ENCODE assay signal across 16 cellular contexts in genomic region chr7:21912305-21912704, GRCh38. TPM values are rescaled to one million over a fixed set of nuclear protein-coding genes. Genes with fewer than 3 reads are reported as not detected.
DNase-seq lines count a peak whose midpoint lies in the region; ATAC-seq and TF ChIP-seq lines count a peak whose summit lies in the region.
"Had no signal": no experiment of that assay in that cellular context is flagged by ENCODE, and none has a peak within 500 bp of the region (broad histone marks: within the 10 kb centered on the region; RNA-seq: fewer than 3 reads in every experiment).

No MANE protein-coding gene starts in this region.

- H3K9me3 Mint-ChIP-seq in activated B cell treated with CpG ODN at 0.5 μM for 24 hours: no peaks in the 10 kb centered on the region
- no peaks in the 10 kb centered on the region for H3K9me3 Mint-ChIP-seq in activated naive CD4-positive, alpha-beta T cell treated with anti-CD3 and anti-CD28 coated beads for 36 hours
- H3K9me3 Mint-ChIP-seq: activated CD4-positive, alpha-beta T cell treated with anti-CD3 and anti-CD28 coated beads, Interleukin-2, amount 10 ng/mL, durations not matched to agents 7 days and 5 days; activated T-cell treated with anti-CD3 and anti-CD28 coated beads, Interleukin-2, amount 50 U/mL, for 4 hours; CD4-positive, alpha-beta T cell had no signal

- no peak overlapping the region for H3K4me3 Mint-ChIP-seq in activated B cell treated with CpG ODN at 0.5 μM for 24 hours
- no peak overlapping the region for H3K4me3 Mint-ChIP-seq in activated naive CD4-positive, alpha-beta T cell treated with anti-CD3 and anti-CD28 coated beads for 36 hours
- H3K4me3 Mint-ChIP-seq: activated CD4-positive, alpha-beta T cell treated with anti-CD3 and anti-CD28 coated beads, Interleukin-2, amount 10 ng/mL, durations not matched to agents 7 days and 5 days; activated T-cell treated with anti-CD3 and anti-CD28 coated beads, Interleukin-2, amount 50 U/mL, for 4 hours; CD4-positive, alpha-beta T cell had no signal

- H3K4me1 Mint-ChIP-seq in activated B cell treated with CpG ODN at 0.5 μM for 24 hours: peaks cover 43% of the 10 kb centered on the region
- H3K4me1 Mint-ChIP-seq in activated naive CD4-positive, alpha-beta T cell treated with anti-CD3 and anti-CD28 coated beads for 36 hours (ENCODE audit: low read depth): no peaks in the 10 kb centered on the region
- H3K4me1 Mint-ChIP-seq: activated CD4-positive, alpha-beta T cell treated with anti-CD3 and anti-CD28 coated beads, Interleukin-2, amount 10 ng/mL, durations not matched to agents 7 days and 5 days had no signal

- DNase-seq in Daoy (ENCODE audit: low read depth) (peak; percentile 17), activated B cell treated with CpG ODN at 0.5 μM for 24 hours (no peak), fibroblast of villous mesenchyme (ENCODE audit: low read depth) (peak; percentile 55), psoas muscle (peak in 1 of 2 donors; percentile 60), NCI-H2171 (lab: John Stamatoyannopoulos, UW) (no peak), DMS 273 treated with DMSO at 0.1 percent for 48 hours (lab: John Stamatoyannopoulos, UW) (no peak), NCI-H748 (lab: John Stamatoyannopoulos, UW; ENCODE audit: unreplicated experiment) (no peak)
- DNase-seq in activated naive CD4-positive, alpha-beta T cell treated with anti-CD3 and anti-CD28 coated beads for 36 hours: no peak
- DNase-seq: activated CD4-positive, alpha-beta T cell treated with anti-CD3 and anti-CD28 coated beads, Interleukin-2, amount 10 ng/mL, durations not matched to agents 7 days and 5 days; activated T-cell treated with anti-CD3 and anti-CD28 coated beads, Interleukin-2, amount 50 U/mL, for 4 hours; CD4-positive, alpha-beta T cell; NCI-H2029; NCI-H82; pancreas; SHP77 treated with DMSO at 0.1 percent for 48 hours had no signal

- H3K27me3 ChIP-seq in psoas muscle (ENCODE audit: insufficient read depth in 3 of 3, low read length in 2 of 3): no peaks in the 10 kb centered on the region
- H3K27me3 ChIP-seq: esophagus muscularis mucosa, pancreas had no signal

- H3K27ac Mint-ChIP-seq in activated B cell treated with CpG ODN at 0.5 μM for 24 hours: peak overlapping the region; percentile 74
- H3K27ac Mint-ChIP-seq in activated naive CD4-positive, alpha-beta T cell treated with anti-CD3 and anti-CD28 coated beads for 36 hours: no peak overlapping the region
- H3K27ac Mint-ChIP-seq: activated CD4-positive, alpha-beta T cell treated with anti-CD3 and anti-CD28 coated beads, Interleukin-2, amount 10 ng/mL, durations not matched to agents 7 days and 5 days; CD4-positive, alpha-beta T cell had no signal

- POLR2A ChIA-PET in activated B cell treated with CpG ODN at 0.5 μM for 24 hours (lab: Charles Lee): interaction anchor here (3.9 kb wide), 1 partner anchor 33 kb away, joined by 38 read pairs; the partner anchor contains the start of gene CDCA7L

- H3K4me3 ChIP-seq in fibroblast of villous mesenchyme (ENCODE audit: low read depth, low read length): no peak overlapping the region
- H3K4me3 ChIP-seq in psoas muscle: no peak overlapping the region
- H3K4me3 ChIP-seq: esophagus muscularis mucosa, pancreas had no signal

- no peak overlapping the region for H3K27ac ChIP-seq in psoas muscle
- H3K27ac ChIP-seq: esophagus muscularis mucosa, pancreas had no signal

- H3K4me1 ChIP-seq in psoas muscle: peaks cover 25% of the 10 kb centered on the region
- H3K4me1 ChIP-seq: pancreas had no signal

- H3K36me3 Mint-ChIP-seq in activated B cell treated with CpG ODN at 0.5 μM for 24 hours (ENCODE audit: low read depth): peaks cover 79% of the 10 kb centered on the region
- H3K36me3 Mint-ChIP-seq in activated naive CD4-positive, alpha-beta T cell treated with anti-CD3 and anti-CD28 coated beads for 36 hours (ENCODE audit: low read depth): peaks cover 63% of the 10 kb centered on the region

- 32 to 46% (median 35%) methylated on average over 7 of the region's 7 CpGs for WGBS in psoas muscle, 3 donors

- ATAC-seq in activated B cell treated with CpG ODN at 0.5 μM for 24 hours (ENCODE audit: low read depth): no peak
- peak in 3 of 4 donors; percentile 37 to 70 (median 64) for ATAC-seq in psoas muscle
- ATAC-seq: activated T-cell treated with anti-CD3 and anti-CD28 coated beads, Interleukin-2, amount 50 U/mL, for 4 hours; pancreas had no signal

- CTCF ChIA-PET in activated B cell treated with CpG ODN at 0.5 μM for 24 hours (lab: Charles Lee): interaction anchor here (1.4 kb wide), 1 partner anchor 25 kb away, joined by 3 read pairs; no protein-coding TSS in a partner anchor
- CTCF ChIA-PET in activated naive CD4-positive, alpha-beta T cell treated with anti-CD3 and anti-CD28 coated beads for 36 hours (lab: Charles Lee): no interaction called here

- no peaks in the 10 kb centered on the region for H3K27me3 Mint-ChIP-seq in activated B cell treated with CpG ODN at 0.5 μM for 24 hours
- no peaks in the 10 kb centered on the region for H3K27me3 Mint-ChIP-seq in activated naive CD4-positive, alpha-beta T cell treated with anti-CD3 and anti-CD28 coated beads for 36 hours (ENCODE audit: low read depth)
- H3K27me3 Mint-ChIP-seq: activated CD4-positive, alpha-beta T cell treated with anti-CD3 and anti-CD28 coated beads, Interleukin-2, amount 10 ng/mL, durations not matched to agents 7 days and 5 days; CD4-positive, alpha-beta T cell had no signal

- peaks cover 0 to 8% of the 10 kb centered on the region in 2 donors for H3K36me3 ChIP-seq in psoas muscle (ENCODE audit: insufficient read depth in 1 of 2, low read depth in 1 of 2)

- TF ChIP-seq CTCF in activated B cell treated with CpG ODN at 0.5 μM for 24 hours (IDR thresholded peaks at IDR 0.05) (no peak), fibroblast of villous mesenchyme (IDR thresholded peaks at IDR 0.05; ENCODE audit: insufficient read depth, low read depth, low read length) (no peak), psoas muscle (IDR thresholded peaks at IDR 0.05) (no peak)

- intact Hi-C loops in activated B cell treated with CpG ODN at 0.5 μM for 24 hours (cut with micrococcal nuclease) (loop anchor here (2.0 to 5.0 kb wide), 2 partner anchors 14 to 35 kb away; partner anchors contain the start of gene CDCA7L), psoas muscle (cut with DNase I) (loop anchor here in 1 of 2 donors (5.0 kb wide), 1 partner anchor 35 kb away; the partner anchor contains the start of gene CDCA7L)
- intact Hi-C loops in activated naive CD4-positive, alpha-beta T cell treated with anti-CD3 and anti-CD28 coated beads for 36 hours (cut with micrococcal nuclease): no loop called here

- H3K9me3 ChIP-seq in psoas muscle: no peaks in the 10 kb centered on the region
- H3K9me3 ChIP-seq: esophagus muscularis mucosa, pancreas had no signal

RNA-seq across cellular contexts. Expression of gene CDCA7L, which starts 33.4 kb away (rescaled TPM):
- total RNA-seq in Daoy (2014; rRNA removed; shearing (Covaris generic)): 102 and 166 TPM in 2 replicates
- 69.8 and 70.3 TPM in 2 replicates for total RNA-seq in activated B cell treated with CpG ODN at 0.5 μM for 24 hours
- 23.2 and 31.5 TPM in 2 replicates for total RNA-seq in fibroblast of villous mesenchyme
- total RNA-seq in psoas muscle: 1 to 10 TPM; 1.3 to 2.7 (median 2.1) TPM
- 1 to 10 TPM; 2.1 to 3.3 (median 2.4) TPM for polyA plus RNA-seq in psoas muscle
- total RNA-seq in activated naive CD4-positive, alpha-beta T cell treated with anti-CD3 and anti-CD28 coated beads for 36 hours: 100 to 1,000 TPM; 101 to 103 TPM

Comparison
In these comparisons a context has a peak if more than half of its experiments do, and no peak if none do; other contexts are left out.
1. DNase-seq: peak in Daoy (single experiment) and fibroblast of villous mesenchyme (single experiment); none in activated B cell treated with CpG ODN at 0.5 μM for 24 hours (single experiment), activated naive CD4-positive, alpha-beta T cell treated with anti-CD3 and anti-CD28 coated beads for 36 hours (single experiment), NCI-H2171 (single experiment), DMS 273 treated with DMSO at 0.1 percent for 48 hours (single experiment) and NCI-H748 (single experiment).